1 cellular context compared by ENCODE assay signal in the genomic region with DNA sequence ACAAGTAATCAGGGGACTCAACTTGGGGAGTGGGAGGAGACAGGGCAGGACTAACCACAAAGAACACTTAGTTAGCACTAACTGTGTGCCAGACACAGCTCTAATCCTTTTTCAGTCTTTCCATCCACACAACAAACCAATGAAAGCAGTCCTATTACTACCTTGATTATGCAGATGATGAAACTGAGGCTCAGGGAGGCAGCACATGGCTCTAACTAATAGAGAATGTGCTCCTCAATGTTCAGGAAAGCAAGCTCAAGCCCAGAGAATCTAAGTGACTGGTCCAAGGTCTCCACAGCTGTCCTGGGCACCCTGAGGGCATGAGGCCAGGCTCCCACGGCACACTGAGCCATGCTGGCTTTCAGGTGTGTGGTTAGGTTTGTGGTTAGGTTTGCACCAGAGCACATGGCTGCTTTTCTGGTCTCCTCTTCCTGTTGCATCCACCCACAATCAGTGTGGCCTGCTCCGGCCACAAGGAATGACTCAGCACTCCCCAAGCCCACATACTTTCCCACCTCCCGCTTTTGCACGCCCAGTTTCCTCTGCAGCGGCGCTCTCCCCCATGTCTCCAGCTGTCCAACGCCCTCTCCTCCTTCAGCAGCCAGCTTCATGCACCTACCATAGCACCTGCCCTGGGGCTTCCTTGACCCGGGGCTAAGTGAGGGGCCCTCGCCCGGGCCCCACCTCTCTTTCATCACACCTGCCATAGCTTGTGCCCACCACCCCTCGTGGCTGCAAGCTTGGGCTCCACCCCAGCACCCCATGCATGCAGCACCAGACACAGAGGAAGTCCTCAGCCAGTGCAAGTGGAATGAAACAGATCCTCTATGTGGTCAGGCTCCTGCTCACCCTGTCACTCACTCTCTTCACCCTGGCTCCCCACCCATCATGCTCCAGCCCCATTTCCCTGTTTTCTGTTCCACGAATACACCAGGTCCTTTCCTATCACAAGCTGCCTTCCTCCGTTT.
TF ChIP-seq lines count a peak whose summit lies in the region.

No MANE protein-coding gene starts in this region.

TF ChIP-seq in K562, 482 proteins besides CTCF, POLR2A, EP300 and RAD21 (continued from another document and continues in another):
- TF ChIP-seq, protein P1, sequence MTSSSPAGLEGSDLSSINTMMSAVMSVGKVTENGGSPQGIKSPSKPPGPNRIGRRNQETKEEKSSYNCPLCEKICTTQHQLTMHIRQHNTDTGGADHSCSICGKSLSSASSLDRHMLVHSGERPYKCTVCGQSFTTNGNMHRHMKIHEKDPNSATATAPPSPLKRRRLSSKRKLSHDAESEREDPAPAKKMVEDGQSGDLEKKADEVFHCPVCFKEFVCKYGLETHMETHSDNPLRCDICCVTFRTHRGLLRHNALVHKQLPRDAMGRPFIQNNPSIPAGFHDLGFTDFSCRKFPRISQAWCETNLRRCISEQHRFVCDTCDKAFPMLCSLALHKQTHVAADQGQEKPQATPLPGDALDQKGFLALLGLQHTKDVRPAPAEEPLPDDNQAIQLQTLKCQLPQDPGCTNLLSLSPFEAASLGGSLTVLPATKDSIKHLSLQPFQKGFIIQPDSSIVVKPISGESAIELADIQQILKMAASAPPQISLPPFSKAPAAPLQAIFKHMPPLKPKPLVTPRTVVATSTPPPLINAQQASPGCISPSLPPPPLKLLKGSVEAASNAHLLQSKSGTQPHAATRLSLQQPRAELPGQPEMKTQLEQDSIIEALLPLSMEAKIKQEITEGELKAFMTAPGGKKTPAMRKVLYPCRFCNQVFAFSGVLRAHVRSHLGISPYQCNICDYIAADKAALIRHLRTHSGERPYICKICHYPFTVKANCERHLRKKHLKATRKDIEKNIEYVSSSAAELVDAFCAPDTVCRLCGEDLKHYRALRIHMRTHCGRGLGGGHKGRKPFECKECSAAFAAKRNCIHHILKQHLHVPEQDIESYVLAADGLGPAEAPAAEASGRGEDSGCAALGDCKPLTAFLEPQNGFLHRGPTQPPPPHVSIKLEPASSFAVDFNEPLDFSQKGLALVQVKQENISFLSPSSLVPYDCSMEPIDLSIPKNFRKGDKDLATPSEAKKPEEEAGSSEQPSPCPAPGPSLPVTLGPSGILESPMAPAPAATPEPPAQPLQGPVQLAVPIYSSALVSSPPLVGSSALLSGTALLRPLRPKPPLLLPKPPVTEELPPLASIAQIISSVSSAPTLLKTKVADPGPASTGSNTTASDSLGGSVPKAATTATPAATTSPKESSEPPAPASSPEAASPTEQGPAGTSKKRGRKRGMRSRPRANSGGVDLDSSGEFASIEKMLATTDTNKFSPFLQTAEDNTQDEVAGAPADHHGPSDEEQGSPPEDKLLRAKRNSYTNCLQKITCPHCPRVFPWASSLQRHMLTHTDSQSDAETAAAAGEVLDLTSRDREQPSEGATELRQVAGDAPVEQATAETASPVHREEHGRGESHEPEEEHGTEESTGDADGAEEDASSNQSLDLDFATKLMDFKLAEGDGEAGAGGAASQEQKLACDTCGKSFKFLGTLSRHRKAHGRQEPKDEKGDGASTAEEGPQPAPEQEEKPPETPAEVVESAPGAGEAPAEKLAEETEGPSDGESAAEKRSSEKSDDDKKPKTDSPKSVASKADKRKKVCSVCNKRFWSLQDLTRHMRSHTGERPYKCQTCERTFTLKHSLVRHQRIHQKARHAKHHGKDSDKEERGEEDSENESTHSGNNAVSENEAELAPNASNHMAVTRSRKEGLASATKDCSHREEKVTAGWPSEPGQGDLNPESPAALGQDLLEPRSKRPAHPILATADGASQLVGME (CRISPR knock-in tag; IDR thresholded peaks at IDR 0.05), result peak; percentile 36; the same call in 1 of the 2 replicates
- no peak for TF ChIP-seq E2F8 (IDR thresholded peaks at IDR 0.05; ENCODE audit: low read depth, partially characterized antibody)
- peak; percentile 20 for TF ChIP-seq ZFP36 (IDR thresholded peaks at IDR 0.05; ENCODE audit: low read depth, low read length, partially characterized antibody)
- TF ChIP-seq, protein P2, sequence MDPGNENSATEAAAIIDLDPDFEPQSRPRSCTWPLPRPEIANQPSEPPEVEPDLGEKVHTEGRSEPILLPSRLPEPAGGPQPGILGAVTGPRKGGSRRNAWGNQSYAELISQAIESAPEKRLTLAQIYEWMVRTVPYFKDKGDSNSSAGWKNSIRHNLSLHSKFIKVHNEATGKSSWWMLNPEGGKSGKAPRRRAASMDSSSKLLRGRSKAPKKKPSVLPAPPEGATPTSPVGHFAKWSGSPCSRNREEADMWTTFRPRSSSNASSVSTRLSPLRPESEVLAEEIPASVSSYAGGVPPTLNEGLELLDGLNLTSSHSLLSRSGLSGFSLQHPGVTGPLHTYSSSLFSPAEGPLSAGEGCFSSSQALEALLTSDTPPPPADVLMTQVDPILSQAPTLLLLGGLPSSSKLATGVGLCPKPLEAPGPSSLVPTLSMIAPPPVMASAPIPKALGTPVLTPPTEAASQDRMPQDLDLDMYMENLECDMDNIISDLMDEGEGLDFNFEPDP (CRISPR knock-in tag; IDR thresholded peaks at IDR 0.05), result no peak
- TF ChIP-seq ZNF175 (CRISPR knock-in tag; IDR thresholded peaks at IDR 0.05; ENCODE audit: low read depth), result peak; percentile 88; the same call in 1 of the 2 replicates
- TF ChIP-seq, protein P3, sequence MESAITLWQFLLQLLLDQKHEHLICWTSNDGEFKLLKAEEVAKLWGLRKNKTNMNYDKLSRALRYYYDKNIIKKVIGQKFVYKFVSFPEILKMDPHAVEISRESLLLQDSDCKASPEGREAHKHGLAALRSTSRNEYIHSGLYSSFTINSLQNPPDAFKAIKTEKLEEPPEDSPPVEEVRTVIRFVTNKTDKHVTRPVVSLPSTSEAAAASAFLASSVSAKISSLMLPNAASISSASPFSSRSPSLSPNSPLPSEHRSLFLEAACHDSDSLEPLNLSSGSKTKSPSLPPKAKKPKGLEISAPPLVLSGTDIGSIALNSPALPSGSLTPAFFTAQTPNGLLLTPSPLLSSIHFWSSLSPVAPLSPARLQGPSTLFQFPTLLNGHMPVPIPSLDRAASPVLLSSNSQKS (CRISPR knock-in tag; IDR thresholded peaks at IDR 0.05), result no peak
- TF ChIP-seq, protein P4, sequence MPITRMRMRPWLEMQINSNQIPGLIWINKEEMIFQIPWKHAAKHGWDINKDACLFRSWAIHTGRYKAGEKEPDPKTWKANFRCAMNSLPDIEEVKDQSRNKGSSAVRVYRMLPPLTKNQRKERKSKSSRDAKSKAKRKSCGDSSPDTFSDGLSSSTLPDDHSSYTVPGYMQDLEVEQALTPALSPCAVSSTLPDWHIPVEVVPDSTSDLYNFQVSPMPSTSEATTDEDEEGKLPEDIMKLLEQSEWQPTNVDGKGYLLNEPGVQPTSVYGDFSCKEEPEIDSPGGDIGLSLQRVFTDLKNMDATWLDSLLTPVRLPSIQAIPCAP (CRISPR knock-in tag; IDR thresholded peaks at IDR 0.05; ENCODE audit: borderline replicate concordance), result no peak
- TF ChIP-seq PRPF4 (IDR thresholded peaks at IDR 0.05; ENCODE audit: insufficient read depth, low read depth, low read length, poor library complexity, severe bottlenecking), result no peak
- TF ChIP-seq, protein P5, sequence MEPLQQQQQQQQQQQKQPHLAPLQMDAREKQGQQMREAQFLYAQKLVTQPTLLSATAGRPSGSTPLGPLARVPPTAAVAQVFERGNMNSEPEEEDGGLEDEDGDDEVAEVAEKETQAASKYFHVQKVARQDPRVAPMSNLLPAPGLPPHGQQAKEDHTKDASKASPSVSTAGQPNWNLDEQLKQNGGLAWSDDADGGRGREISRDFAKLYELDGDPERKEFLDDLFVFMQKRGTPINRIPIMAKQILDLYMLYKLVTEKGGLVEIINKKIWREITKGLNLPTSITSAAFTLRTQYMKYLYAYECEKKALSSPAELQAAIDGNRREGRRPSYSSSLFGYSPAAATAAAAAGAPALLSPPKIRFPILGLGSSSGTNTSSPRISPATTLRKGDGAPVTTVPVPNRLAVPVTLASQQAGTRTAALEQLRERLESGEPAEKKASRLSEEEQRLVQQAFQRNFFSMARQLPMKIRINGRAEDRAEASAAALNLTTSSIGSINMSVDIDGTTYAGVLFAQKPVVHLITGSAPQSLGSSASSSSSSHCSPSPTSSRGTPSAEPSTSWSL (CRISPR knock-in tag; IDR thresholded peaks at IDR 0.05; ENCODE audit: borderline replicate concordance), result 0 out of 2 replicates have a peak, but pooled peaks have one; percentile 61
- no peak for TF ChIP-seq ZFP30 (CRISPR knock-in tag; IDR thresholded peaks at IDR 0.05; ENCODE audit: borderline replicate concordance)
- TF ChIP-seq ZKSCAN3 (CRISPR knock-in tag; IDR thresholded peaks at IDR 0.05), result no peak
- no peak for TF ChIP-seq ZFP91 (CRISPR knock-in tag; IDR thresholded peaks at IDR 0.05)
- peak; percentile 72 for TF ChIP-seq ZKSCAN1 (IDR thresholded peaks at IDR 0.05; ENCODE audit: low read depth, low read length)
- no peak for TF ChIP-seq HDGF (IDR thresholded peaks at IDR 0.05)
- no peak for TF ChIP-seq ZNF133 (CRISPR knock-in tag; IDR thresholded peaks at IDR 0.05)
- no peak for TF ChIP-seq BCL6 (CRISPR knock-in tag; IDR thresholded peaks at IDR 0.05)
- TF ChIP-seq ZNF124 (CRISPR knock-in tag; IDR thresholded peaks at IDR 0.05), result no peak
- TF ChIP-seq ZNF212 (CRISPR knock-in tag; IDR thresholded peaks at IDR 0.05), result no peak
- no peak for TF ChIP-seq KAT7 (CRISPR knock-in tag; IDR thresholded peaks at IDR 0.05; ENCODE audit: borderline replicate concordance)
- 0 out of 2 replicates have a peak, but pooled peaks have one; percentile 31 for TF ChIP-seq ZBED1 (IDR thresholded peaks at IDR 0.05)
- no peak for TF ChIP-seq SRSF1 (IDR thresholded peaks at IDR 0.05; ENCODE audit: low read depth, low read length)
- TF ChIP-seq KDM4B (IDR thresholded peaks at IDR 0.05; ENCODE audit: borderline replicate concordance in 2 of 2, low read depth in 1 of 2), result no peak; a peak in 1 of 4 replicates
- peak; percentile 42; the same call in 1 of the 2 replicates for TF ChIP-seq LCOR (CRISPR knock-in tag; IDR thresholded peaks at IDR 0.05)
- TF ChIP-seq TFAP4 (CRISPR knock-in tag; IDR thresholded peaks at IDR 0.05; ENCODE audit: borderline replicate concordance), result peak; percentile 93
- TF ChIP-seq SIN3A (IDR thresholded peaks at IDR 0.05; ENCODE audit: borderline replicate concordance in 2 of 2, control insufficient read depth in 1 of 2, low read depth in 2 of 2, low read length in 2 of 2), result no peak
- peak; percentile 41 for TF ChIP-seq CCNT2 (IDR thresholded peaks at IDR 0.05; ENCODE audit: borderline replicate concordance, extremely low read depth, insufficient read length, low read depth, low read length)
- no peak for TF ChIP-seq XRCC4 (IDR thresholded peaks at IDR 0.05; ENCODE audit: extremely low read depth, insufficient read depth, insufficient read length)
- no peak for TF ChIP-seq PTTG1 (tag; IDR thresholded peaks at IDR 0.05; ENCODE audit: low read depth)
- peak; percentile 51; the same call in 1 of the 2 replicates for TF ChIP-seq MITF (IDR thresholded peaks at IDR 0.05)
- TF ChIP-seq PKNOX1 (IDR thresholded peaks at IDR 0.05), result peak; percentile 95
- no peak for TF ChIP-seq NFXL1 (CRISPR knock-in tag; IDR thresholded peaks at IDR 0.05)
- TF ChIP-seq E2F3 (CRISPR knock-in tag; IDR thresholded peaks at IDR 0.05), result no peak
- no peak for TF ChIP-seq PCBP2 (IDR thresholded peaks at IDR 0.05; ENCODE audit: low read depth, low read length, poor library complexity, severe bottlenecking)
- TF ChIP-seq EGR1 (conservative IDR thresholded peaks at IDR 0.05), result peak; percentile 85
